ENCODE assay signal across 14 cellular contexts in genomic region chr7:95479992-95480624, GRCh38. TPM values are rescaled to one million over a fixed set of nuclear protein-coding genes. Genes with fewer than 3 reads are reported as not detected.
A peak's percentile ranks its signal among the peaks of the same experiment; 100 is the strongest.
DNase-seq lines count a peak whose midpoint lies in the region; ATAC-seq, FAIRE-seq and TF ChIP-seq lines count a peak whose summit lies in the region.
"Had no signal": no experiment of that assay in that cellular context is flagged by ENCODE, and none has a peak within 500 bp of the region (broad histone marks: within the 10 kb centered on the region; RNA-seq: fewer than 3 reads in every experiment).

No MANE protein-coding gene starts in this region.

- CTCF ChIA-PET in GM12878 (lab: Yijun Ruan, JAX), result interaction anchor here (0.8 to 11.4 kb wide), 20 partner anchors 9 to 1044 kb away, joined by 3 to 136 read pairs (median 4); partner anchors contain the start of gene ASB4

- H3K27me3 ChIP-seq in GM12878 (replicated peaks in 1 of 2; ENCODE audit: control insufficient read depth in 2 of 2, insufficient read depth in 2 of 2, low read length in 1 of 2) (no peaks in the 10 kb centered on the region), right atrium auricular region (no peaks in the 10 kb centered on the region)
- H3K27me3 ChIP-seq: right lobe of liver had no signal

- SMC1A ChIA-PET in GM12878 (lab: Charles Lee; ENCODE audit: uncharacterized antibody, unreplicated experiment), result interaction anchor here (0.6 to 14.9 kb wide), 18 partner anchors 9 to 1030 kb away, joined by 3 to 203 read pairs (median 4); partner anchors contain the start of genes ASB4 and PON2

- POLR2A ChIA-PET in GM12878 (lab: Charles Lee), result interaction anchor here (0.8 to 1.6 kb wide), 6 partner anchors 9 to 87 kb away, joined by 3 to 14 read pairs (median 4); no protein-coding TSS in a partner anchor

- H3K4me3 ChIP-seq in GM12878, result no peak overlapping the region
- H3K4me3 ChIP-seq in right atrium auricular region, result no peak overlapping the region
- H3K4me3 ChIP-seq: right lobe of liver had no signal

- TF ChIP-seq RAD21 in GM12878 (IDR thresholded peaks at IDR 0.05; ENCODE audit: insufficient read depth, low read depth, low read length), result no peak

- TF ChIP-seq POLR2A in GM12878 (IDR thresholded peaks at IDR 0.05; ENCODE audit: low read depth, low read length), result no peak

- ATAC-seq in GM18858 (IDR thresholded peaks at IDR 0.05; ENCODE audit: unreplicated experiment) (peak; percentile 78), GM21381 (IDR thresholded peaks at IDR 0.05; ENCODE audit: unreplicated experiment) (peak; percentile 64), HG02943 (IDR thresholded peaks at IDR 0.05; ENCODE audit: low read depth, unreplicated experiment) (peak; percentile 58), GM12878 (peak; percentile 80)
- ATAC-seq: HCT116; left ventricle myocardium superior; right lobe of liver; stimulated activated naive CD8-positive, alpha-beta T cell treated with anti-CD3 and anti-CD28 coated beads, Interleukin-15, amount 100 ng/mL, for 72 hours had no signal

- TF ChIP-seq EP300 in GM12878 (IDR thresholded peaks at IDR 0.05; ENCODE audit: borderline replicate concordance in 1 of 2, control insufficient read depth in 1 of 2, low read depth in 2 of 2, low read length in 2 of 2), result no peak

- no peaks in the 10 kb centered on the region for H3K9me3 ChIP-seq in GM12878 (replicated peaks; ENCODE audit: control insufficient read depth, insufficient read depth, low read length)
- no peaks in the 10 kb centered on the region for H3K9me3 ChIP-seq in right atrium auricular region
- H3K9me3 ChIP-seq: right lobe of liver had no signal

- H4K20me1 ChIP-seq in GM12878 (ENCODE audit: control insufficient read depth, insufficient read depth), result no peaks in the 10 kb centered on the region

- H3K79me2 ChIP-seq in GM12878 (ENCODE audit: control insufficient read depth, insufficient read depth, low read length), result no peaks in the 10 kb centered on the region

- H3K27ac ChIP-seq in GM12878 (ENCODE audit: control insufficient read depth, insufficient read depth) (no peak overlapping the region), substantia nigra (ENCODE audit: low read depth, low read length, poor library complexity, severe bottlenecking) (no peak overlapping the region), right atrium auricular region (no peak overlapping the region)
- H3K27ac ChIP-seq: right lobe of liver had no signal

- TF ChIP-seq CTCF in GM12878 (IDR thresholded peaks at IDR 0.05 in 2 of 3, conservative IDR thresholded peaks at IDR 0.05 in 1 of 3; ENCODE audit: control insufficient read depth in 2 of 3, extremely low read depth in 1 of 3, insufficient read depth in 1 of 3, low read depth in 3 of 3, low read length in 3 of 3) (no peak), right atrium auricular region (IDR thresholded peaks at IDR 0.05) (no peak)

- intact Hi-C loops in GM12878 (cut with micrococcal nuclease; ENCODE audit: unreplicated experiment), result loop anchor here (5.0 to 10.0 kb wide), 2 partner anchors 163 to 825 kb away; partner anchors contain the start of gene SGCE

- FAIRE-seq in GM12878 (lab: Jason Lieb, UNC), result peak; percentile 59

- no peak overlapping the region for H3K4me2 ChIP-seq in GM12878 (ENCODE audit: control insufficient read depth, insufficient read depth)

- peak overlapping the region; percentile 42 for H2AFZ ChIP-seq in GM12878 (ENCODE audit: control insufficient read depth, low read depth, low read length)

- H3K9ac ChIP-seq in GM12878 (ENCODE audit: control insufficient read depth, insufficient read depth, low read length), result no peak overlapping the region

- H3K4me1 ChIP-seq in GM12878 (ENCODE audit: control insufficient read depth, insufficient read depth, low read length) (peaks cover 4% of the 10 kb centered on the region), right atrium auricular region (no peaks in the 10 kb centered on the region)
- H3K4me1 ChIP-seq: right lobe of liver had no signal

- in situ Hi-C loops in GM12878 (cut with MboI), result loop anchor here (5.0 to 10.0 kb wide), 2 partner anchors 285 to 1028 kb away; no protein-coding TSS in a partner anchor

- RAD21 ChIA-PET in GM12878 (lab: Charles Lee; ENCODE audit: unreplicated experiment), result interaction anchor here (0.6 to 5.7 kb wide), 12 partner anchors 9 to 1031 kb away, joined by 3 to 42 read pairs (median 4); partner anchors contain the start of gene PON2

- DNase-seq in GM12878 (ENCODE audit: low read depth, low spot score), result no peak
- no peak for DNase-seq in NCI-H2029 treated with DMSO at 0.1 percent for 48 hours (lab: John Stamatoyannopoulos, UW)
- no peak for DNase-seq in substantia nigra (lab: John Stamatoyannopoulos, UW)
- no peak for DNase-seq in right atrium auricular region (ENCODE audit: low spot score)
- no peak for DNase-seq in HCEC 1CT
- DNase-seq: activated naive CD4-positive, alpha-beta T cell treated with anti-CD3 and anti-CD28 coated beads for 36 hours; left ventricle myocardium superior; NCI-H2029; right lobe of liver; stimulated activated naive CD8-positive, alpha-beta T cell treated with anti-CD3 and anti-CD28 coated beads, Interleukin-15, amount 100 ng/mL, for 72 hours had no signal

- no TSS peak for BruUV-seq in GM12878 (replicated peaks; lab: Mats Ljungman, UMichigan)

- no peaks in the 10 kb centered on the region for H3K36me3 ChIP-seq in GM12878 (ENCODE audit: control insufficient read depth in 2 of 2, insufficient read depth in 2 of 2, low read length in 1 of 2)
- H3K36me3 ChIP-seq in right atrium auricular region, result no peaks in the 10 kb centered on the region
- H3K36me3 ChIP-seq: right lobe of liver had no signal

TF ChIP-seq in GM12878, 131 proteins besides CTCF, POLR2A, EP300 and RAD21 (continues in another document):
- TF ChIP-seq IRF4 (IDR thresholded peaks at IDR 0.05; ENCODE audit: low read depth, low read length) (peak; percentile 66; the same call in 1 of the 2 replicates), RUNX3 (IDR thresholded peaks at IDR 0.05; ENCODE audit: low read length) (peak; percentile 38; the same call in 1 of the 2 replicates), IKZF1 (conservative IDR thresholded peaks at IDR 0.05) (peak; percentile 40), JUNB (IDR thresholded peaks at IDR 0.05) (peak; percentile 54), NFXL1 (IDR thresholded peaks at IDR 0.05; ENCODE audit: borderline replicate concordance) (no peak), IKZF2 (IDR thresholded peaks at IDR 0.05) (peak; percentile 19 to 47; a peak in 2 of 4 replicates), GABPA (IDR thresholded peaks at IDR 0.05; ENCODE audit: low read depth) (0 out of 2 replicates have a peak, but pooled peaks have one; percentile 36), DPF2 (IDR thresholded peaks at IDR 0.05) (0 out of 2 replicates have a peak, but pooled peaks have one; percentile 43), SPI1 (IDR thresholded peaks at IDR 0.05; ENCODE audit: borderline replicate concordance, insufficient read depth, low read depth, low read length) (peak; percentile 70), ATF2 (IDR thresholded peaks at IDR 0.05; ENCODE audit: low read length) (0 out of 2 replicates have a peak, but pooled peaks have one; percentile 32)

RNA-seq across cellular contexts. Expression of gene ASB4, which starts 5.6 kb away (rescaled TPM):
- total RNA-seq in GM12878 (2013; cell fraction: nucleolus; rRNA removed), result 0.27 and 1.1 TPM in 2 replicates
- total RNA-seq in GM12878 (2014; rRNA removed), result not detected in 2 replicates
- total RNA-seq in GM12878 (2014; rRNA removed; fragmentation: Illumina TruSeq; extraction: Trizol), result not detected in 2 replicates
- 0.08 TPM in 1 of 2 replicates, not detected in the other for total RNA-seq in GM12878 (2021)
- not detected for polyA plus RNA-seq in GM12878 (2011; ENCODE audit: low read depth)
- polyA plus RNA-seq in GM12878 (2011; rRNA removed), result 1.1 and 1.3 TPM in 2 replicates
- polyA plus RNA-seq in GM12878 (2011; cell fraction: cytosol; rRNA removed), result 0.64 and 0.82 TPM in 2 replicates
- 0.56 and 1.1 TPM in 2 replicates for polyA plus RNA-seq in GM12878 (2011; cell fraction: nucleus; rRNA removed)
- not detected in 2 replicates for polyA plus RNA-seq in GM12878 (2012)
- not detected in 2 replicates for polyA plus RNA-seq in GM12878 (2014; fragmentation: Illumina TruSeq; extraction: Trizol)
- polyA plus RNA-seq in GM12878 (2014; fragmentation: Nextera tagmentation; extraction: Ambion mirVana), result not detected
- polyA plus RNA-seq in GM12878 (2014; rRNA removed), result 0.12 TPM in 1 of 2 replicates, not detected in the other
- not detected for polyA plus RNA-seq in GM12878 (2016; fragmentation: Nextera tagmentation; extraction: Ambion mirVana)
- polyA minus RNA-seq in GM12878 (2011; rRNA and poly(A)+ RNA removed), result 1.2 and 1.9 TPM in 2 replicates
- not detected in 2 replicates for polyA minus RNA-seq in GM12878 (2011; cell fraction: cytosol; rRNA and poly(A)+ RNA removed)
- polyA minus RNA-seq in GM12878 (2011; cell fraction: nucleus; rRNA and poly(A)+ RNA removed), result 0.73 and 1.4 TPM in 2 replicates
- total RNA-seq in right atrium auricular region, result 1 to 10 TPM; 1.5 to 4.6 TPM
- total RNA-seq: activated naive CD4-positive, alpha-beta T cell treated with anti-CD3 and anti-CD28 coated beads for 36 hours had no signal

RNA-seq across cellular contexts. Expression of gene PON2, which starts 45.3 kb away (rescaled TPM):
- total RNA-seq in GM12878 (2013; cell fraction: nucleolus; rRNA removed), result 424 and 425 TPM in 2 replicates
- total RNA-seq in GM12878 (2014; rRNA removed), result 43.8 and 53.2 TPM in 2 replicates
- 46.6 and 48.8 TPM in 2 replicates for total RNA-seq in GM12878 (2014; rRNA removed; fragmentation: Illumina TruSeq; extraction: Trizol)
- 32.7 TPM in 2 replicates for total RNA-seq in GM12878 (2021)
- 0.51 TPM for polyA plus RNA-seq in GM12878 (2011; ENCODE audit: low read depth)
- 127 and 183 TPM in 2 replicates for polyA plus RNA-seq in GM12878 (2011; rRNA removed)
- 63.0 and 64.4 TPM in 2 replicates for polyA plus RNA-seq in GM12878 (2011; cell fraction: cytosol; rRNA removed)
- 167 and 175 TPM in 2 replicates for polyA plus RNA-seq in GM12878 (2011; cell fraction: nucleus; rRNA removed)
- 1.7 and 2.1 TPM in 2 replicates for polyA plus RNA-seq in GM12878 (2012)
- 56.8 and 63.6 TPM in 2 replicates for polyA plus RNA-seq in GM12878 (2014; fragmentation: Illumina TruSeq; extraction: Trizol)
- polyA plus RNA-seq in GM12878 (2014; fragmentation: Nextera tagmentation; extraction: Ambion mirVana), result 10 to 100 TPM; 22.9 to 30.2 TPM
- 40.4 and 52.4 TPM in 2 replicates for polyA plus RNA-seq in GM12878 (2014; rRNA removed)
- polyA plus RNA-seq in GM12878 (2016; fragmentation: Nextera tagmentation; extraction: Ambion mirVana), result 10 to 100 TPM; 45.7 to 48.2 TPM
- polyA minus RNA-seq in GM12878 (2011; rRNA and poly(A)+ RNA removed), result 45.5 and 68.0 TPM in 2 replicates
- 22.5 and 33.3 TPM in 2 replicates for polyA minus RNA-seq in GM12878 (2011; cell fraction: cytosol; rRNA and poly(A)+ RNA removed)
- polyA minus RNA-seq in GM12878 (2011; cell fraction: nucleus; rRNA and poly(A)+ RNA removed), result 74.6 and 100.0 TPM in 2 replicates
- total RNA-seq in right atrium auricular region, result 10 to 100 TPM; 45.4 to 77.1 TPM
